In the genomic region with DNA sequence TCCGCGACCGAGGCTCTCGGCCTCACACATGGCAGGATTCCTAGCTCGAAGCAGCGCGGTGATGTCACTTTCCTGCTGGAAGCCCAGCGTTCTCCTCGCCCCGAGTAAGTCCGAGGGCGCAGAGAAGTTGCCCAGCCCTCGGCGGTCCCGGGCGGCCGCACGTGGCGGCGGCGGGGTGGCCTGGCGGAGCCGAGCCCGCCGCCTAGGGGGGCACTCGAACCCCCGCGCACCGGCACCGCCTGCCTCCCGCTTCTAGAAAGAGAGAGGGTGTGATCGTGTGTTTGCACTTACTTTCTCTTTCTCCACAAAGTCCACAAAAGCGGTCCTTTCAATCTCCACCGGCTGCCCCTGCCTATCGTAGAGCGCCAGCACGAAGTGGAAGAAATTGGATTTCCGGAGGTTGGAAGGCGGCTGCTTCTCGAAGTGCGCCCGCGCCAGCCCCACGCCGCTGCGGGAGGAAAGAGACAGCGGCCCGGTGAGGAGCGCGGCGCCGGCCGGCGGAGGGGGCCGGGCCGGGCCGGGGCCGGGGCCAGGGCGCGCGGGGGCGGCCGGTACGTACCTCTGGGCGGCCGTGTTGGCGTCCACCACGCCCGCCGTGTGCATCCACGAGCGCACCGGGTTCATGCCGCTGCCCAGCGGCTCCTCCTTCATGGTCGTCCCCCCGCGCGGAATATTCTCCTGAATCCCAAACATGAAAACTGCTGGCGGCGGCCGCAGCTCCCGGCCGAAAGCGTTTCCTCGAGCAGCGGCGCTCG, we compare ENCODE assay signal across 8 cellular contexts. TPM values are rescaled to one million over a fixed set of nuclear protein-coding genes. Genes with fewer than 3 reads are reported as not detected.
DNase-seq lines count a peak whose midpoint lies in the region; ATAC-seq, FAIRE-seq and TF ChIP-seq lines count a peak whose summit lies in the region.

No MANE protein-coding gene starts in this region.

- in situ Hi-C loops in brain microvascular endothelial cell (cut with HindIII; ENCODE audit: low pct_ligation_motif_present, low sequenced_read_pairs) = no loop called here

- H3K36me3 ChIP-seq in ACC112 (ENCODE audit: insufficient read depth, low read length) = no peaks in the 10 kb centered on the region
- H3K36me3 ChIP-seq in brain microvascular endothelial cell (replicated peaks) = no peaks in the 10 kb centered on the region
- H3K36me3 ChIP-seq in Karpas-422 (ENCODE audit: insufficient read depth, low read length) = no peaks in the 10 kb centered on the region

- H3K4me1 ChIP-seq in ACC112 (ENCODE audit: control insufficient read depth, insufficient read depth, low read length, unreplicated experiment) = no peaks in the 10 kb centered on the region
- H3K4me1 ChIP-seq in Karpas-422 (ENCODE audit: low read length) = no peaks in the 10 kb centered on the region

- no peak overlapping the region for H3K4me2 ChIP-seq in Karpas-422 (ENCODE audit: low read depth, low read length, poor library complexity, severe bottlenecking)

- FAIRE-seq in urothelium cell line (lab: Jason Lieb, UNC) = no peak

- ATAC-seq in HG03432 (IDR thresholded peaks at IDR 0.05; ENCODE audit: unreplicated experiment) = peak; percentile 7

- H3K9me2 ChIP-seq in Karpas-422 (replicated peaks; ENCODE audit: insufficient read depth, low read length) = no peaks in the 10 kb centered on the region

- H3K4me3 ChIP-seq in ACC112 (ENCODE audit: low read depth, low read length) = peak overlapping the region; percentile 96
- peak overlapping the region; percentile 42 for H3K4me3 ChIP-seq in brain microvascular endothelial cell (ENCODE audit: low read depth, low read length)
- peak overlapping the region; percentile 33 for H3K4me3 ChIP-seq in lower leg skin (ENCODE audit: low read depth, poor library complexity, severe bottlenecking)
- no peak overlapping the region for H3K4me3 ChIP-seq in Karpas-422 (ENCODE audit: low read length)

- H3K79me2 ChIP-seq in ACC112 (ENCODE audit: control insufficient read depth, insufficient read depth, low read length, unreplicated experiment) (peaks cover 45% of the 10 kb centered on the region), Karpas-422 (ENCODE audit: low read length) (no peaks in the 10 kb centered on the region)

- no peak for DNase-seq in brain microvascular endothelial cell
- peak in 1 of 2 donors; percentile 84 for DNase-seq in lower leg skin (ENCODE audit: low spot score in 2 of 2)
- peak; percentile 41 for DNase-seq in urothelium cell line (ENCODE audit: low spot score)
- DNase-seq in OCI-M2 (lab: John Stamatoyannopoulos, UW; ENCODE audit: unreplicated experiment) = no peak
- DNase-seq in erythroblast (lab: John Stamatoyannopoulos, UW) = no peak
- DNase-seq in Karpas-422 = no peak

- TF ChIP-seq POLR2A in lower leg skin (IDR thresholded peaks at IDR 0.05) (no peak), erythroblast (IDR thresholded peaks at IDR 0.05; ENCODE audit: low read length) (no peak)

- H3K9me3 ChIP-seq in Karpas-422 (ENCODE audit: low read length) = 0 out of 2 replicates have a peak, but pooled peaks cover 4% of the 10 kb centered on the region

- H3K27me3 ChIP-seq in ACC112 (ENCODE audit: insufficient read depth, low read length) (peaks cover 33% of the 10 kb centered on the region), brain microvascular endothelial cell (replicated peaks) (peaks cover 92% of the 10 kb centered on the region), Karpas-422 (ENCODE audit: low read length) (no peaks in the 10 kb centered on the region)

- no peaks in the 10 kb centered on the region for H4K20me1 ChIP-seq in Karpas-422 (ENCODE audit: insufficient read depth, low read depth, low read length)

- TF ChIP-seq CTCF in brain microvascular endothelial cell (IDR thresholded peaks at IDR 0.05; ENCODE audit: low read depth, low read length, missing control alignments) (no peak), lower leg skin (IDR thresholded peaks at IDR 0.05) (no peak)

- intact Hi-C loops in lower leg skin (cut with DNase I; ENCODE audit: low total_unique reads) = no loop called here

- peak overlapping the region; percentile 59 for H3K27ac ChIP-seq in ACC112 (ENCODE audit: low read depth, low read length)
- no peak overlapping the region for H3K27ac ChIP-seq in brain microvascular endothelial cell
- no peak overlapping the region for H3K27ac ChIP-seq in Karpas-422 (ENCODE audit: low read length)

- no peak overlapping the region for H3K9ac ChIP-seq in Karpas-422 (ENCODE audit: low read length)

- peak overlapping the region; percentile 86 for H2AFZ ChIP-seq in ACC112 (ENCODE audit: low read length, unreplicated experiment)
- no peak overlapping the region for H2AFZ ChIP-seq in Karpas-422 (ENCODE audit: low read length)

- 3 to 4% methylated on average over 44 to 59 of the region's 89 CpGs for WGBS in lower leg skin, 2 donors

RNA-seq across cellular contexts. Expression of gene EBF3, which starts 0.8 kb away (rescaled TPM):
- total RNA-seq in lower leg skin = 1 to 10 TPM in 3 of 4 donors, under 1 TPM in 1; 0.80 to 8.5 (median 2.4) TPM
- total RNA-seq in Karpas-422 (2014; rRNA removed; shearing (Covaris generic); ENCODE audit: low replicate concordance) = not detected in 2 replicates
